8 cellular contexts compared by ENCODE assay signal in genomic region chr15:82261566-82262421, GRCh38. TPM values are rescaled to one million over a fixed set of nuclear protein-coding genes. Genes with fewer than 3 reads are reported as not detected.
DNase-seq lines count a peak whose midpoint lies in the region; ATAC-seq and TF ChIP-seq lines count a peak whose summit lies in the region.
"Not testable (repeated sequence)": the region's sequence is repeated elsewhere in the genome, so short reads cannot be mapped to it uniquely, and the experiment has no call there.

No MANE protein-coding gene starts in this region.

- H3K4me3 ChIP-seq in stomach: peak overlapping the region; percentile 59 to 91 (median 71)

- H3K4me1 Mint-ChIP-seq in activated naive CD4-positive, alpha-beta T cell treated with anti-CD3 and anti-CD28 coated beads, Interleukin-2, amount 50 U/mL, for 24 hours: peaks cover 31% of the 10 kb centered on the region
- H3K4me1 Mint-ChIP-seq in naive thymus-derived CD8-positive, alpha-beta T cell: peaks cover 27 to 48% (median 32%) of the 10 kb centered on the region in 4 donors

- not testable (repeated sequence) for TF ChIP-seq EP300 in stomach (IDR thresholded peaks at IDR 0.05)

- not testable (repeated sequence) for H3K27me3 ChIP-seq in foreskin keratinocyte, stomach

- H3K27ac Mint-ChIP-seq in activated naive CD4-positive, alpha-beta T cell treated with anti-CD3 and anti-CD28 coated beads, Interleukin-2, amount 50 U/mL, for 24 hours: peak overlapping the region; percentile 76
- H3K27ac Mint-ChIP-seq in naive thymus-derived CD8-positive, alpha-beta T cell: peak overlapping the region in 9 of 10 donors; percentile 70 to 97 (median 89)

- ATAC-seq in GM21825 (IDR thresholded peaks at IDR 0.05; ENCODE audit: unreplicated experiment) (peak; percentile 24), foreskin keratinocyte (peak; percentile 80)
- peak in 1 of 2 donors; percentile 1 for ATAC-seq in naive thymus-derived CD8-positive, alpha-beta T cell

- DNase-seq in EL: peak; percentile 84
- peak; percentile 50 for DNase-seq in HS-27A (ENCODE audit: low read depth)
- DNase-seq in RPMI8226: peak; percentile 24
- DNase-seq in foreskin keratinocyte: peak; percentile 56 to 79
- DNase-seq in naive thymus-derived CD8-positive, alpha-beta T cell: not testable (repeated sequence)
- DNase-seq in stomach: peak; percentile 26

- POLR2A ChIA-PET in naive thymus-derived CD8-positive, alpha-beta T cell (lab: Charles Lee): interaction anchor here (1.1 kb wide), 1 partner anchor 37 kb away, joined by 3 read pairs; no protein-coding TSS in a partner anchor

- H3K4me3 Mint-ChIP-seq in activated naive CD4-positive, alpha-beta T cell treated with anti-CD3 and anti-CD28 coated beads, Interleukin-2, amount 50 U/mL, for 24 hours: peak overlapping the region; percentile 92
- peak overlapping the region; percentile 90 to 97 (median 95) for H3K4me3 Mint-ChIP-seq in naive thymus-derived CD8-positive, alpha-beta T cell

- not testable (repeated sequence) for TF ChIP-seq POLR2A in stomach (IDR thresholded peaks at IDR 0.05)

- TF ChIP-seq CTCF in foreskin keratinocyte (conservative IDR thresholded peaks at IDR 0.05); stomach (IDR thresholded peaks at IDR 0.05): not testable (repeated sequence)

- peaks cover 6 to 26% (median 23%) of the 10 kb centered on the region in 4 donors for H3K36me3 ChIP-seq in stomach

- H3K36me3 Mint-ChIP-seq in activated naive CD4-positive, alpha-beta T cell treated with anti-CD3 and anti-CD28 coated beads, Interleukin-2, amount 50 U/mL, for 24 hours: peaks cover 17% of the 10 kb centered on the region
- H3K36me3 Mint-ChIP-seq in naive thymus-derived CD8-positive, alpha-beta T cell: peaks cover 0 to 29% (median 8%) of the 10 kb centered on the region in 3 donors

- H3K9me3 Mint-ChIP-seq in activated naive CD4-positive, alpha-beta T cell treated with anti-CD3 and anti-CD28 coated beads, Interleukin-2, amount 50 U/mL, for 24 hours; naive thymus-derived CD8-positive, alpha-beta T cell: not testable (repeated sequence)

- not testable (repeated sequence) for H3K9me3 ChIP-seq in stomach

- intact Hi-C loops in stomach (cut with DNase I; ENCODE audit: low total_unique reads): not testable (repeated sequence)

- H3K27me3 Mint-ChIP-seq in activated naive CD4-positive, alpha-beta T cell treated with anti-CD3 and anti-CD28 coated beads, Interleukin-2, amount 50 U/mL, for 24 hours; naive thymus-derived CD8-positive, alpha-beta T cell: not testable (repeated sequence)

- H3K27ac ChIP-seq in foreskin keratinocyte (peak overlapping the region; percentile 42), stomach (peak overlapping the region; percentile 69 to 88 (median 83))

- H3K4me1 ChIP-seq in foreskin keratinocyte: not testable (repeated sequence)
- H3K4me1 ChIP-seq in stomach: peaks cover 12 to 37% (median 27%) of the 10 kb centered on the region in 4 donors

- WGBS in stomach, 5 donors: 2 to 4% (median 3%) methylated on average over 16 to 19 of the region's 19 CpGs

RNA-seq across cellular contexts. Expression of gene EFL1, which starts 0.7 kb away (rescaled TPM):
- total RNA-seq in foreskin keratinocyte (32.6 and 33.6 TPM in 2 replicates), stomach (10 to 100 TPM in 4 of 5 donors, 1 to 10 TPM in 1; 7.1 to 19.8 (median 13.2) TPM)
- polyA plus RNA-seq in foreskin keratinocyte (12.5 and 16.1 TPM in 2 replicates), stomach (10 to 100 TPM in 1 of 3 donors, 1 to 10 TPM in 2; 4.6 to 11.8 (median 5.2) TPM)
- 10 to 100 TPM; 20.5 to 22.6 TPM for total RNA-seq in naive thymus-derived CD8-positive, alpha-beta T cell
- polyA plus RNA-seq in naive thymus-derived CD8-positive, alpha-beta T cell: 10 to 100 TPM; 10.5 to 15.9 (median 13.9) TPM

RNA-seq across cellular contexts. Expression of gene SAXO2, which starts 0.8 kb away (rescaled TPM):
- total RNA-seq in foreskin keratinocyte (1.2 and 1.7 TPM in 2 replicates), stomach (10 to 100 TPM in 1 of 5 donors, 1 to 10 TPM in 1, under 1 TPM in 1, not detected in 2; 0.14 to 18.7 (median 1.8) TPM)
- polyA plus RNA-seq in foreskin keratinocyte (1.0 and 1.2 TPM in 2 replicates), stomach (10 to 100 TPM in 1 of 3 donors, 1 to 10 TPM in 2; 2.7 to 14.8 (median 3.9) TPM)
- total RNA-seq in naive thymus-derived CD8-positive, alpha-beta T cell: 1 to 10 TPM; 3.9 to 5.1 TPM
- 1 to 10 TPM in 2 of 3 donors, not detected in 1; 2.1 TPM for polyA plus RNA-seq in naive thymus-derived CD8-positive, alpha-beta T cell
